16 cellular contexts compared by ENCODE assay signal in genomic region chr2:118118479-118118878, GRCh38. TPM values are rescaled to one million over a fixed set of nuclear protein-coding genes. Genes with fewer than 3 reads are reported as not detected.
DNase-seq lines count a peak whose midpoint lies in the region; ATAC-seq and TF ChIP-seq lines count a peak whose summit lies in the region.
"Had no signal": no experiment of that assay in that cellular context is flagged by ENCODE, and none has a peak within 500 bp of the region (broad histone marks: within the 10 kb centered on the region; RNA-seq: fewer than 3 reads in every experiment).

No MANE protein-coding gene starts in this region.

- no peaks in the 10 kb centered on the region for H3K9me3 ChIP-seq in body of pancreas

- H3K27ac ChIP-seq in body of pancreas, result peak overlapping the region in 3 of 4 donors; percentile 33 to 60 (median 43)
- H3K27ac ChIP-seq: HL-60 had no signal

- peak overlapping the region; percentile 70 for H3K27ac Mint-ChIP-seq in Calu3 (ENCODE audit: unreplicated experiment)
- peak overlapping the region; percentile 2 for H3K27ac Mint-ChIP-seq in progenitor cell of endocrine pancreas
- H3K27ac Mint-ChIP-seq: CD4-positive, CD25-positive, alpha-beta regulatory T cell had no signal

- intact Hi-C loops in Calu3 (cut with micrococcal nuclease; ENCODE audit: unreplicated experiment) (no loop called here), body of pancreas (cut with DNase I) (no loop called here)

- H3K4me3 Mint-ChIP-seq in Calu3 (ENCODE audit: low read depth, unreplicated experiment) (no peak overlapping the region), progenitor cell of endocrine pancreas (ENCODE audit: low read depth) (no peak overlapping the region)
- H3K4me3 Mint-ChIP-seq: CD4-positive, CD25-positive, alpha-beta regulatory T cell had no signal

- TF ChIP-seq CTCF in Calu3 (IDR thresholded peaks at IDR 0.05; ENCODE audit: unreplicated experiment), result no peak
- TF ChIP-seq CTCF in body of pancreas (IDR thresholded peaks at IDR 0.05), result no peak
- no peak for TF ChIP-seq CTCF in progenitor cell of endocrine pancreas (IDR thresholded peaks at IDR 0.05; ENCODE audit: unreplicated experiment)

- CTCF ChIA-PET in Calu3 (lab: Charles Lee), result interaction anchor here (0.6 kb wide), 1 partner anchor 85 kb away, joined by 3 read pairs; no protein-coding TSS in a partner anchor

- H3K27me3 Mint-ChIP-seq in Calu3 (ENCODE audit: unreplicated experiment) (no peaks in the 10 kb centered on the region), progenitor cell of endocrine pancreas (no peaks in the 10 kb centered on the region)
- H3K27me3 Mint-ChIP-seq: CD4-positive, CD25-positive, alpha-beta regulatory T cell had no signal

- no peaks in the 10 kb centered on the region for H3K36me3 ChIP-seq in body of pancreas (replicated peaks in 1 of 2; ENCODE audit: insufficient read depth in 1 of 2, low read depth in 2 of 2)

- peak; percentile 70 for ATAC-seq in body of pancreas
- no peak for ATAC-seq in left lobe of liver
- ATAC-seq: K562, PC-3 had no signal

- no peaks in the 10 kb centered on the region for H3K9me3 Mint-ChIP-seq in Calu3 (ENCODE audit: low read depth, unreplicated experiment)
- H3K9me3 Mint-ChIP-seq in progenitor cell of endocrine pancreas (ENCODE audit: low read depth), result no peaks in the 10 kb centered on the region

- H3K4me3 ChIP-seq in body of pancreas, result no peak overlapping the region
- H3K4me3 ChIP-seq: K562 had no signal

- H3K4me1 Mint-ChIP-seq in Calu3 (ENCODE audit: low read depth, unreplicated experiment), result peaks cover 72% of the 10 kb centered on the region
- H3K4me1 Mint-ChIP-seq in progenitor cell of endocrine pancreas (ENCODE audit: low read depth), result peaks cover 30% of the 10 kb centered on the region

- DNase-seq in Calu3 (no peak), body of pancreas (no peak), kidney tubule cell (ENCODE audit: low spot score) (peak; percentile 51), progenitor cell of endocrine pancreas (ENCODE audit: low spot score, unreplicated experiment) (no peak), NCI-H187 treated with DMSO at 0.1 percent for 48 hours (lab: John Stamatoyannopoulos, UW) (no peak), left lobe of liver (ENCODE audit: low spot score) (no peak)
- DNase-seq in activated CD8-positive, alpha-beta memory T cell treated with anti-CD3 and anti-CD28 coated beads, Interleukin-2, amount 50 U/mL, for 4 hours, result no peak
- DNase-seq: CD4-positive, CD25-positive, alpha-beta regulatory T cell; NCI-H1048; NCI-H1694; NCI-H2171; NCI-H446 treated with DMSO at 0.1 percent for 48 hours; NCI-H748 treated with DMSO at 0.1 percent for 48 hours; PC-3 had no signal

- no TSS peak for BruUV-seq in Calu3 (replicated peaks; lab: Mats Ljungman, UMichigan)

- WGBS in body of pancreas, 2 donors, result 44 to 51% methylated on average over 5 of the region's 5 CpGs

- TF ChIP-seq POLR2A in body of pancreas (IDR thresholded peaks at IDR 0.05), result peak in 1 of 3 donors; percentile 19

- H3K27me3 ChIP-seq in body of pancreas, result no peaks in the 10 kb centered on the region

- peaks cover 36% of the 10 kb centered on the region for H3K36me3 Mint-ChIP-seq in Calu3 (ENCODE audit: insufficient read depth, unreplicated experiment)
- H3K36me3 Mint-ChIP-seq in progenitor cell of endocrine pancreas (ENCODE audit: insufficient read depth), result peaks cover 2% of the 10 kb centered on the region

- peaks cover 36% of the 10 kb centered on the region for H3K4me1 ChIP-seq in body of pancreas

RNA-seq across cellular contexts. Expression of gene INSIG2, which starts 30.2 kb away (rescaled TPM):
- total RNA-seq in Calu3 (2022), result 64.4 and 67.1 TPM in 2 replicates
- 10 to 100 TPM in 1 of 2 donors, 1 to 10 TPM in 1; 3.6 to 25.4 TPM for total RNA-seq in body of pancreas
- 34.3 and 35.3 TPM in 2 replicates for total RNA-seq in progenitor cell of endocrine pancreas
- 20.7 TPM for total RNA-seq in left lobe of liver
